In genomic region chr10:59265140-59265539, GRCh38 we compare ENCODE assay signal across 17 cellular contexts.
DNase-seq lines count a peak whose midpoint lies in the region; ATAC-seq and TF ChIP-seq lines count a peak whose summit lies in the region.
"Had no signal": no experiment of that assay in that cellular context is flagged by ENCODE, and none has a peak within 500 bp of the region (broad histone marks: within the 10 kb centered on the region; RNA-seq: fewer than 3 reads in every experiment).

No MANE protein-coding gene starts in this region.

- no peak overlapping the region for H3K4me3 ChIP-seq in SK-N-SH (ENCODE audit: low read depth in 2 of 2, low read length in 1 of 2)
- no peak overlapping the region for H3K4me3 ChIP-seq in endodermal cell (ENCODE audit: low read length)
- no peak overlapping the region for H3K4me3 ChIP-seq in neural cell (ENCODE audit: low read length)
- H3K4me3 ChIP-seq in mesenchymal stem cell (ENCODE audit: insufficient read depth in 1 of 2, low read depth in 1 of 2, low read length in 2 of 2): no peak overlapping the region
- H3K4me3 ChIP-seq in CD8-positive, alpha-beta T cell (ENCODE audit: low read depth, low read length): no peak overlapping the region

- no peak overlapping the region for H4K8ac ChIP-seq in mesenchymal stem cell (ENCODE audit: low read length)

- H3K27me3 Mint-ChIP-seq in endodermal cell (ENCODE audit: insufficient read depth): no peaks in the 10 kb centered on the region
- no peaks in the 10 kb centered on the region for H3K27me3 Mint-ChIP-seq in CD8-positive, alpha-beta T cell (ENCODE audit: low read depth)

- H3K4ac ChIP-seq in mesenchymal stem cell (ENCODE audit: low read depth in 1 of 2, low read length in 2 of 2): no peak overlapping the region

- H2BK5ac ChIP-seq in mesenchymal stem cell (ENCODE audit: low read depth, low read length, poor library complexity, severe bottlenecking): no peak overlapping the region

- no peak for TF ChIP-seq CTCF in SK-N-SH (IDR thresholded peaks at IDR 0.05)
- no peak for TF ChIP-seq CTCF in endodermal cell (conservative IDR thresholded peaks at IDR 0.05)
- TF ChIP-seq CTCF in neural cell (IDR thresholded peaks at IDR 0.05; ENCODE audit: poor library complexity, severe bottlenecking): no peak
- TF ChIP-seq CTCF in CD8-positive, alpha-beta T cell (IDR thresholded peaks at IDR 0.05): no peak

- H2AFZ ChIP-seq in SK-N-SH (ENCODE audit: low read depth): no peak overlapping the region
- no peak overlapping the region for H2AFZ ChIP-seq in neural cell (ENCODE audit: low read depth, low read length)
- no peak overlapping the region for H2AFZ ChIP-seq in mesenchymal stem cell (ENCODE audit: low read depth, low read length)

- H3K14ac ChIP-seq in mesenchymal stem cell (ENCODE audit: low read length in 2 of 2): no peak overlapping the region

- no peak overlapping the region for H2AK5ac ChIP-seq in mesenchymal stem cell (ENCODE audit: low read length, severe bottlenecking)

- H3K9me3 ChIP-seq in SK-N-SH (no peaks in the 10 kb centered on the region), endodermal cell (ENCODE audit: control insufficient read depth, low read length) (no peaks in the 10 kb centered on the region), neural cell (ENCODE audit: low read length) (no peaks in the 10 kb centered on the region), mesenchymal stem cell (ENCODE audit: control insufficient read depth, low read length) (no peaks in the 10 kb centered on the region)
- H3K9me3 ChIP-seq in CD8-positive, alpha-beta T cell (ENCODE audit: low read length): no peaks in the 10 kb centered on the region
- H3K9me3 ChIP-seq: Caco-2 had no signal

- H3K27me3 ChIP-seq in SK-N-SH (ENCODE audit: insufficient read depth): no peaks in the 10 kb centered on the region
- no peaks in the 10 kb centered on the region for H3K27me3 ChIP-seq in endodermal cell (ENCODE audit: control insufficient read depth, insufficient read depth, low read length, poor library complexity, severe bottlenecking)
- H3K27me3 ChIP-seq in neural cell (ENCODE audit: insufficient read depth, low read depth, low read length): no peaks in the 10 kb centered on the region
- H3K27me3 ChIP-seq in mesenchymal stem cell (ENCODE audit: control insufficient read depth in 1 of 2, insufficient read depth in 1 of 2, low read length in 2 of 2): peaks cover 0 to 12% of the 10 kb centered on the region in 2 experiments
- no peaks in the 10 kb centered on the region for H3K27me3 ChIP-seq in CD8-positive, alpha-beta T cell (ENCODE audit: insufficient read depth, low read length)

- H3K4me2 ChIP-seq in SK-N-SH (no peak overlapping the region), neural cell (ENCODE audit: low read length) (no peak overlapping the region), mesenchymal stem cell (ENCODE audit: low read length, poor library complexity, severe bottlenecking) (no peak overlapping the region)

- H3K79me1 ChIP-seq in mesenchymal stem cell (replicated peaks; ENCODE audit: low read length, poor library complexity, severe bottlenecking): no peaks in the 10 kb centered on the region

- no peak overlapping the region for H3K23ac ChIP-seq in mesenchymal stem cell (ENCODE audit: low read length in 2 of 2)

- H3K9me2 ChIP-seq in SK-N-SH (no peaks in the 10 kb centered on the region), neural cell (ENCODE audit: insufficient read depth, low read length) (no peaks in the 10 kb centered on the region)

- H4K91ac ChIP-seq in mesenchymal stem cell (ENCODE audit: low read length): no peak overlapping the region

- H3K27ac Mint-ChIP-seq in endodermal cell: no peak overlapping the region
- H3K27ac Mint-ChIP-seq in CD8-positive, alpha-beta T cell: no peak overlapping the region
- H3K27ac Mint-ChIP-seq: HFFc6 had no signal

- H3K27ac ChIP-seq in SK-N-SH (ENCODE audit: low read depth in 2 of 2, low read length in 1 of 2): no peak overlapping the region
- H3K27ac ChIP-seq in endodermal cell (ENCODE audit: low read depth, low read length): no peak overlapping the region
- peak overlapping the region; percentile 76 for H3K27ac ChIP-seq in neural cell (ENCODE audit: low read length)
- no peak overlapping the region for H3K27ac ChIP-seq in mesenchymal stem cell (ENCODE audit: low read length, poor library complexity, severe bottlenecking)
- H3K27ac ChIP-seq in CD8-positive, alpha-beta T cell (ENCODE audit: low read depth, low read length): no peak overlapping the region
- H3K27ac ChIP-seq: C4-2B had no signal

- H3F3A ChIP-seq in SK-N-SH (replicated peaks; ENCODE audit: insufficient read depth) (no peaks in the 10 kb centered on the region), neural cell (ENCODE audit: insufficient read depth, low read length, poor library complexity, severe bottlenecking) (no peaks in the 10 kb centered on the region)

- H4K20me1 ChIP-seq in SK-N-SH (ENCODE audit: insufficient read depth) (no peaks in the 10 kb centered on the region), neural cell (ENCODE audit: insufficient read depth) (no peaks in the 10 kb centered on the region)

- H3K4me1 Mint-ChIP-seq in endodermal cell: no peaks in the 10 kb centered on the region
- H3K4me1 Mint-ChIP-seq in CD8-positive, alpha-beta T cell (ENCODE audit: low read depth): no peaks in the 10 kb centered on the region

- CTCF ChIA-PET in SK-N-SH (lab: Yijun Ruan, JAX): interaction anchor here (1.1 to 2.1 kb wide), 2 partner anchors 315 to 470 kb away, joined by 4 read pairs; no protein-coding TSS in a partner anchor
- CTCF ChIA-PET in CD8-positive, alpha-beta T cell (lab: Charles Lee): no interaction called here

- TF ChIP-seq RAD21 in SK-N-SH (IDR thresholded peaks at IDR 0.05; ENCODE audit: low read length) (no peak), neural cell (conservative IDR thresholded peaks at IDR 0.05) (no peak)

- no peaks in the 10 kb centered on the region; a peak in 1 of 4 replicates for H3K4me1 ChIP-seq in SK-N-SH (ENCODE audit: control insufficient read depth in 1 of 2, insufficient read depth in 2 of 2, low read depth in 1 of 2, low read length in 1 of 2)
- H3K4me1 ChIP-seq in endodermal cell (ENCODE audit: control insufficient read depth, insufficient read depth, low read length): no peaks in the 10 kb centered on the region
- H3K4me1 ChIP-seq in mesenchymal stem cell (ENCODE audit: control insufficient read depth, insufficient read depth, low read depth, low read length): no peaks in the 10 kb centered on the region
- H3K4me1 ChIP-seq in CD8-positive, alpha-beta T cell (ENCODE audit: insufficient read depth, low read length): no peaks in the 10 kb centered on the region
- H3K4me1 ChIP-seq: Caco-2 had no signal

- H3K18ac ChIP-seq in mesenchymal stem cell (ENCODE audit: low read depth in 1 of 2, low read length in 2 of 2): no peak overlapping the region

- DNase-seq in SK-N-SH (no peak), OCI-M1 (lab: John Stamatoyannopoulos, UW) (peak; percentile 13), endodermal cell (peak; percentile 67), mesenchymal stem cell (no peak)
- DNase-seq in CD8-positive, alpha-beta T cell: no peak
- DNase-seq: 8988T, Caco-2, HFFc6, NCI-H1048, NCI-H146, NCI-H2227 treated with DMSO at 0.1 percent for 48 hours, NCI-H524 treated with DMSO at 0.1 percent for 48 hours had no signal

- 62% methylated on average over 5 of the region's 5 CpGs for WGBS in SK-N-SH (ENCODE audit: low lambda C conversion rate)
- 56 to 74% methylated on average over 3 to 4 of the region's 5 CpGs for WGBS in endodermal cell (ENCODE audit: insufficient coverage in 1 of 2, insufficient read length in 1 of 2), 2 experiments
- WGBS in mesenchymal stem cell: 80% methylated on average over 3 of the region's 5 CpGs

- H2BK12ac ChIP-seq in mesenchymal stem cell (ENCODE audit: low read length in 2 of 2): no peak overlapping the region

- H3K9ac ChIP-seq in SK-N-SH (no peak overlapping the region), endodermal cell (ENCODE audit: extremely low read depth, low read length, poor library complexity, severe bottlenecking) (no peak overlapping the region), neural cell (ENCODE audit: low read length) (no peak overlapping the region), mesenchymal stem cell (ENCODE audit: low read length) (no peak overlapping the region)

- POLR2A ChIA-PET in SK-N-SH (lab: Yijun Ruan, JAX): no interaction called here
- POLR2A ChIA-PET in CD8-positive, alpha-beta T cell (lab: Charles Lee): no interaction called here

- H2BK15ac ChIP-seq in mesenchymal stem cell (ENCODE audit: low read depth, poor library complexity, severe bottlenecking): no peak overlapping the region

- no peaks in the 10 kb centered on the region for H3K9me3 Mint-ChIP-seq in endodermal cell
- peaks cover 5% of the 10 kb centered on the region for H3K9me3 Mint-ChIP-seq in CD8-positive, alpha-beta T cell

- ATAC-seq in SK-N-SH treated with all-trans-retinoic acid at 6 μM for 48 hours (no peak), HG03025 (IDR thresholded peaks at IDR 0.05; ENCODE audit: low FRiP score, unreplicated experiment) (no peak)
- no peak for ATAC-seq in CD8-positive, alpha-beta T cell
- ATAC-seq: Right ventricle myocardium inferior had no signal

- H3K36me3 ChIP-seq in SK-N-SH (replicated peaks in 1 of 2; ENCODE audit: control insufficient read depth in 1 of 2, insufficient read depth in 2 of 2, low read length in 1 of 2) (peaks cover 23 to 46% of the 10 kb centered on the region in 2 experiments), endodermal cell (ENCODE audit: control insufficient read depth, insufficient read depth, low read length) (peaks cover 51% of the 10 kb centered on the region), neural cell (ENCODE audit: insufficient read depth, low read length) (peaks cover 41% of the 10 kb centered on the region), mesenchymal stem cell (ENCODE audit: control insufficient read depth in 1 of 2, insufficient read depth in 2 of 2, low read depth in 1 of 2, low read length in 2 of 2) (no peaks in the 10 kb centered on the region)
- H3K36me3 ChIP-seq in CD8-positive, alpha-beta T cell (ENCODE audit: insufficient read depth, low read length): no peaks in the 10 kb centered on the region

- intact Hi-C loops in CD8-positive, alpha-beta T cell (cut with DNase I, micrococcal nuclease): no loop called here

- no peak overlapping the region for H3K4me3 Mint-ChIP-seq in endodermal cell
- H3K4me3 Mint-ChIP-seq in CD8-positive, alpha-beta T cell: no peak overlapping the region
- H3K4me3 Mint-ChIP-seq: HFFc6 had no signal

- no peaks in the 10 kb centered on the region for H3K36me3 Mint-ChIP-seq in endodermal cell (ENCODE audit: low read depth)
- H3K36me3 Mint-ChIP-seq in CD8-positive, alpha-beta T cell: no peaks in the 10 kb centered on the region

- no peaks in the 10 kb centered on the region for H3K79me2 ChIP-seq in SK-N-SH (ENCODE audit: insufficient read depth)
- H3K79me2 ChIP-seq in neural cell (replicated peaks; ENCODE audit: insufficient read depth, low read length): peaks cover 6% of the 10 kb centered on the region

- TF ChIP-seq EP300 in SK-N-SH (IDR thresholded peaks at IDR 0.05; ENCODE audit: borderline replicate concordance in 1 of 2, low read depth in 1 of 2, low read length in 1 of 2): no peak
- TF ChIP-seq EP300 in neural cell (conservative IDR thresholded peaks at IDR 0.05; ENCODE audit: poor library complexity, severe bottlenecking): no peak

- no peak overlapping the region for H2BK120ac ChIP-seq in mesenchymal stem cell (ENCODE audit: low read depth, low read length)

TF ChIP-seq in neural cell, 6 proteins besides CTCF, POLR2A, EP300 and RAD21 (continues in another document):
- TF ChIP-seq SMC3 (conservative IDR thresholded peaks at IDR 0.05; ENCODE audit: poor library complexity): no peak
- no peak for TF ChIP-seq MXI1 (conservative IDR thresholded peaks at IDR 0.05; ENCODE audit: poor library complexity, severe bottlenecking)

Comparison
In these comparisons a context has a peak if more than half of its experiments do, and no peak if none do; other contexts are left out.
1. DNase-seq: peak in OCI-M1 (single experiment) and endodermal cell (single experiment); none in SK-N-SH (single experiment), mesenchymal stem cell (single experiment) and CD8-positive, alpha-beta T cell (0 of 7).